1 cellular context compared by ENCODE assay signal in genomic region chr17:4032738-4033137, GRCh38.
TF ChIP-seq lines count a peak whose summit lies in the region.

No MANE protein-coding gene starts in this region.

TF ChIP-seq in GM23338, 12 proteins besides CTCF, POLR2A, EP300 and RAD21 (continued from another document):
- TF ChIP-seq ETS1 (IDR thresholded peaks at IDR 0.05) = no peak
